ENCODE assay signal across 8 cellular contexts in genomic region chr17:8125196-8125946, GRCh38. TPM values are rescaled to one million over a fixed set of nuclear protein-coding genes. Genes with fewer than 3 reads are reported as not detected.
A peak's percentile ranks its signal among the peaks of the same experiment; 100 is the strongest.
DNase-seq lines count a peak whose midpoint lies in the region; ATAC-seq and TF ChIP-seq lines count a peak whose summit lies in the region.

No MANE protein-coding gene starts in this region.

- peaks cover 50% of the 10 kb centered on the region for H3K4me1 Mint-ChIP-seq in activated CD4-positive, alpha-beta memory T cell treated with anti-CD3 and anti-CD28 coated beads for 36 hours (ENCODE audit: low read depth)

- peak overlapping the region; percentile 83 for H3K4me3 Mint-ChIP-seq in activated CD4-positive, alpha-beta memory T cell treated with anti-CD3 and anti-CD28 coated beads for 36 hours

- peaks cover 42 to 46% of the 10 kb centered on the region in 2 donors for H3K27me3 ChIP-seq in duodenal mucosa (ENCODE audit: control insufficient read depth in 1 of 2, insufficient read depth in 2 of 2, low read length in 2 of 2)
- H3K27me3 ChIP-seq in lower lobe of right lung (ENCODE audit: low read depth) = peaks cover 56% of the 10 kb centered on the region

- peaks cover 52 to 64% of the 10 kb centered on the region in 2 donors for H3K4me1 ChIP-seq in duodenal mucosa (ENCODE audit: control insufficient read depth in 1 of 2, insufficient read depth in 2 of 2, low read length in 2 of 2)
- peaks cover 70% of the 10 kb centered on the region for H3K4me1 ChIP-seq in lower lobe of right lung

- H3K9me3 Mint-ChIP-seq in activated CD4-positive, alpha-beta memory T cell treated with anti-CD3 and anti-CD28 coated beads for 36 hours = peaks cover 2% of the 10 kb centered on the region

- DNase-seq in 8988T (peak; percentile 67), NCI-H774 (lab: John Stamatoyannopoulos, UW) (peak; percentile 19), lower lobe of right lung (no peak)
- DNase-seq in activated CD4-positive, alpha-beta memory T cell treated with anti-CD3 and anti-CD28 coated beads for 36 hours = peak; percentile 94
- peak; percentile 85 to 89 (median 88) for DNase-seq in stimulated activated CD4-positive, alpha-beta T cell treated with anti-CD3 and anti-CD28 coated beads, TNF-alpha, amount 100 ng/mL, for 24 hours (ENCODE audit: low read depth in 3 of 3)

- peak; percentile 39 for ATAC-seq in GM19035 (IDR thresholded peaks at IDR 0.05; ENCODE audit: unreplicated experiment)
- ATAC-seq in lower lobe of right lung = peak; percentile 64 to 70
- ATAC-seq in HG02852 (IDR thresholded peaks at IDR 0.05; ENCODE audit: unreplicated experiment) = no peak

- H3K9ac ChIP-seq in duodenal mucosa (ENCODE audit: low read depth in 1 of 2, low read length in 2 of 2) = no peak overlapping the region

- no peaks in the 10 kb centered on the region for H3K36me3 ChIP-seq in duodenal mucosa (ENCODE audit: control insufficient read depth in 1 of 2, insufficient read depth in 2 of 2, low read length in 2 of 2)
- no peaks in the 10 kb centered on the region for H3K36me3 ChIP-seq in lower lobe of right lung

- no peak for TF ChIP-seq CTCF in lower lobe of right lung (IDR thresholded peaks at IDR 0.05)

- H3K27ac ChIP-seq in duodenal mucosa (ENCODE audit: low read depth, low read length) (no peak overlapping the region), lower lobe of right lung (no peak overlapping the region)

- CTCF ChIA-PET in activated CD4-positive, alpha-beta memory T cell treated with anti-CD3 and anti-CD28 coated beads for 36 hours (lab: Charles Lee) = interaction anchor here (1.0 to 3.8 kb wide), 4 partner anchors 13 to 175 kb away, joined by 3 to 35 read pairs (median 4); partner anchors contain the start of gene AURKB

- H3K27ac Mint-ChIP-seq in activated CD4-positive, alpha-beta memory T cell treated with anti-CD3 and anti-CD28 coated beads for 36 hours = peak overlapping the region; percentile 89

- intact Hi-C loops in activated CD4-positive, alpha-beta memory T cell treated with anti-CD3 and anti-CD28 coated beads for 36 hours (cut with micrococcal nuclease) = loop anchor here (1.0 to 10.0 kb wide), 3 partner anchors 13 to 691 kb away; partner anchors contain the start of genes FGF11, PER1 and TMEM102
- intact Hi-C loops in lower lobe of right lung (cut with DNase I) = no loop called here

- POLR2A ChIA-PET in activated CD4-positive, alpha-beta memory T cell treated with anti-CD3 and anti-CD28 coated beads for 36 hours (lab: Charles Lee) = interaction anchor here (1.3 to 6.8 kb wide), 2 partner anchors 24 to 48 kb away, joined by 3 to 52 read pairs; no protein-coding TSS in a partner anchor

- H3K4me3 ChIP-seq in duodenal mucosa (ENCODE audit: low read depth in 1 of 2, low read length in 2 of 2) (peak overlapping the region; percentile 67 to 69), lower lobe of right lung (peak overlapping the region; percentile 74)

- H3K27me3 Mint-ChIP-seq in activated CD4-positive, alpha-beta memory T cell treated with anti-CD3 and anti-CD28 coated beads for 36 hours = peaks cover 37% of the 10 kb centered on the region

- no peaks in the 10 kb centered on the region for H3K9me3 ChIP-seq in duodenal mucosa (ENCODE audit: control insufficient read depth in 1 of 2, low read length in 2 of 2)
- H3K9me3 ChIP-seq in lower lobe of right lung = no peaks in the 10 kb centered on the region

- H3K36me3 Mint-ChIP-seq in activated CD4-positive, alpha-beta memory T cell treated with anti-CD3 and anti-CD28 coated beads for 36 hours = peaks cover 6% of the 10 kb centered on the region

RNA-seq across cellular contexts. Expression of gene HES7, which starts 1.5 kb away (rescaled TPM):
- total RNA-seq in activated CD4-positive, alpha-beta memory T cell treated with anti-CD3 and anti-CD28 coated beads for 36 hours = 1 to 10 TPM; 2.5 to 2.8 TPM
- total RNA-seq in lower lobe of right lung = 0.21 TPM

RNA-seq across cellular contexts. Expression of gene ALOXE3, which starts 7.1 kb away (rescaled TPM):
- under 1 TPM; 0.12 TPM for total RNA-seq in activated CD4-positive, alpha-beta memory T cell treated with anti-CD3 and anti-CD28 coated beads for 36 hours
- not detected for total RNA-seq in lower lobe of right lung

RNA-seq across cellular contexts. Expression of gene PER1, which starts 26.8 kb away (rescaled TPM):
- total RNA-seq in activated CD4-positive, alpha-beta memory T cell treated with anti-CD3 and anti-CD28 coated beads for 36 hours = 10 to 100 TPM; 48.9 to 56.3 TPM
- total RNA-seq in lower lobe of right lung = 252 TPM

RNA-seq across cellular contexts. Expression of gene VAMP2, which starts 37.4 kb away (rescaled TPM):
- total RNA-seq in activated CD4-positive, alpha-beta memory T cell treated with anti-CD3 and anti-CD28 coated beads for 36 hours = 10 to 100 TPM; 30.1 to 30.4 TPM
- 77.0 TPM for total RNA-seq in lower lobe of right lung

RNA-seq across cellular contexts. Expression of gene ALOX12B, which starts 37.9 kb away (rescaled TPM):
- total RNA-seq in activated CD4-positive, alpha-beta memory T cell treated with anti-CD3 and anti-CD28 coated beads for 36 hours = 1 to 10 TPM; 2.1 to 2.3 TPM
- not detected for total RNA-seq in lower lobe of right lung
